30 cellular contexts compared by ENCODE assay signal in the genomic region with DNA sequence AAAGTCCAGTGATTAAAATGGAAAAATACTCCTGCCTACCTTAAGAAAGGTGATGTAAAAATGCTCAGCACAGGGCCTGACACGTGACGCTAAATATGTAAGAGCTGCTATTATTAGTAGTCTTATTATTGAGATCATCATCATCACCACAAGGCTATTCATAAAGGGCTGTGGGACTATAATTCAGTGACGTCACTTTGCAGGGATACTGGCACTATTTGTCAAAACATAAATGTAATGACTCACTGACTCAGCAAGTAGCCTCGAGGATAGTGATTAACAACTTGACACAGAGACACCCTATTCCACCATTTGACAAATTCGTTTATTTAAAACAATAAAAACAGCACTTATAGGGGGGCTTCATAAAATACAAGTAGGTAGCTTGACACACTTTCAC.
"Had no signal": no experiment of that assay in that cellular context is flagged by ENCODE, and none has a peak within 500 bp of the region (broad histone marks: within the 10 kb centered on the region; RNA-seq: fewer than 3 reads in every experiment).

No MANE protein-coding gene starts in this region.

- H3K27ac Mint-ChIP-seq: immature natural killer cell; mesothelial cell of epicardium; natural killer cell treated with Interleukin-12 subunit alpha and Interleukin-12 subunit beta and Interleukin-15 and Interleukin-18, amount 100 ng/mL, for 72 hours; progenitor cell of endocrine pancreas; stimulated activated effector memory CD8-positive, alpha-beta T cell treated with anti-CD3 and anti-CD28 coated beads, Interleukin-12 subunit alpha, Interleukin-12 subunit beta, amount 100 ng/mL, for 72 hours had no signal

- H3K9me3 ChIP-seq: lower lobe of right lung, neutrophil, thyroid gland, vagina had no signal

- DNase-seq: dermis blood vessel endothelial cell; effector memory CD4-positive, alpha-beta T cell; erythroblast; esophagus squamous epithelium; hypothalamus; immature natural killer cell; islet precursor cell; left ventricle myocardium superior; lower lobe of right lung; mesenchymal stem cell; mucosa of descending colon; naive B cell; stimulated activated CD4-positive, alpha-beta T cell treated with anti-CD3 and anti-CD28 coated beads, Interleukin-2, amount 100 ng/mL, for 24 hours; stimulated activated CD4-positive, alpha-beta T cell treated with anti-CD3 and anti-CD28 coated beads, Interleukin-4, amount 100 ng/mL, for 24 hours; stimulated activated naive CD4-positive, alpha-beta T cell treated with Interleukin-2 at 50 U/mL for 16 hours; stomach; thyroid gland; trophoblast cell had no signal

- H3K27me3 ChIP-seq: esophagus squamous epithelium, neutrophil, stomach, thyroid gland, vagina had no signal

- H3K27me3 Mint-ChIP-seq: naive B cell; natural killer cell treated with Interleukin-12 subunit alpha and Interleukin-12 subunit beta and Interleukin-15 and Interleukin-18, amount 100 ng/mL, for 72 hours; progenitor cell of endocrine pancreas had no signal

- H3K36me3 ChIP-seq: esophagus squamous epithelium, lower lobe of right lung, neutrophil, stomach, thyroid gland, vagina had no signal

- H3K4me3 Mint-ChIP-seq: immature natural killer cell; mesothelial cell of epicardium; natural killer cell treated with Interleukin-12 subunit alpha and Interleukin-12 subunit beta and Interleukin-15 and Interleukin-18, amount 100 ng/mL, for 72 hours; neural crest cell; stimulated activated effector memory CD8-positive, alpha-beta T cell treated with anti-CD3 and anti-CD28 coated beads, Interleukin-12 subunit alpha, Interleukin-12 subunit beta, amount 100 ng/mL, for 72 hours had no signal

- H3K9ac ChIP-seq: parathyroid adenoma had no signal

- ATAC-seq: left ventricle myocardium superior; lower lobe of right lung; mucosa of descending colon; natural killer cell treated with Interleukin-12 subunit alpha and Interleukin-12 subunit beta and Interleukin-15 and Interleukin-18, amount 100 ng/mL, for 72 hours; sciatic nerve; stimulated activated effector memory CD8-positive, alpha-beta T cell treated with anti-CD3 and anti-CD28 coated beads, Interleukin-12 subunit alpha, Interleukin-12 subunit beta, amount 100 ng/mL, for 72 hours had no signal

- H2AFZ ChIP-seq: parathyroid adenoma had no signal

- H3K36me3 Mint-ChIP-seq: immature natural killer cell; mesothelial cell of epicardium; naive B cell; stimulated activated effector memory CD8-positive, alpha-beta T cell treated with anti-CD3 and anti-CD28 coated beads, Interleukin-12 subunit alpha, Interleukin-12 subunit beta, amount 100 ng/mL, for 72 hours had no signal

- H3K4me1 Mint-ChIP-seq: mesothelial cell of epicardium; naive B cell; stimulated activated effector memory CD8-positive, alpha-beta T cell treated with anti-CD3 and anti-CD28 coated beads, Interleukin-12 subunit alpha, Interleukin-12 subunit beta, amount 100 ng/mL, for 72 hours had no signal

- H3K4me3 ChIP-seq: coronary artery, esophagus squamous epithelium, lower lobe of right lung, mucosa of descending colon, stomach, thyroid gland, vagina had no signal

- H3K27ac ChIP-seq: coronary artery, esophagus squamous epithelium, lower lobe of right lung, neutrophil, parathyroid adenoma, stomach, thyroid gland, vagina had no signal

- H3K79me2 ChIP-seq: parathyroid adenoma had no signal

- FAIRE-seq: endothelial cell of umbilical vein, frontal cortex had no signal

- H3K4me1 ChIP-seq: esophagus squamous epithelium, lower lobe of right lung, parathyroid adenoma, stomach, thyroid gland, vagina had no signal
